Comparison of ENCODE assay signal across 22 cellular contexts in genomic region chr12:89106950-89107349, GRCh38.
"Had no signal": no experiment of that assay in that cellular context is flagged by ENCODE, and none has a peak within 500 bp of the region (broad histone marks: within the 10 kb centered on the region; RNA-seq: fewer than 3 reads in every experiment).

No MANE protein-coding gene starts in this region.

- H3K4me1 ChIP-seq: esophagus muscularis mucosa, gastroesophageal sphincter, left lung, lower lobe of right lung had no signal

- H3K79me2 ChIP-seq: hepatocyte had no signal

- FAIRE-seq: colon, endothelial cell of umbilical vein, frontal cortex, islet of Langerhans, keratinocyte had no signal

- DNase-seq: dermis blood vessel endothelial cell; dorsolateral prefrontal cortex; effector CD4-positive, alpha-beta T cell; effector memory CD4-positive, alpha-beta T cell; foreskin keratinocyte; heart left ventricle; hypothalamus; left cardiac atrium; left lung; left ventricle myocardium superior; lower lobe of right lung; mucosa of descending colon had no signal

- H3K4me3 ChIP-seq: coronary artery, dorsolateral prefrontal cortex, esophagus muscularis mucosa, gastroesophageal sphincter, heart left ventricle, hepatocyte, left lung, lower lobe of right lung, mucosa of descending colon had no signal

- H3K27ac ChIP-seq: coronary artery, dorsolateral prefrontal cortex, esophagus muscularis mucosa, foreskin keratinocyte, gastroesophageal sphincter, heart left ventricle, hepatocyte, left lung, lower lobe of right lung had no signal

- ATAC-seq: foreskin keratinocyte, gastroesophageal sphincter, heart left ventricle, left cardiac atrium, left lung, left ventricle myocardium superior, lower lobe of right lung, mucosa of descending colon had no signal

- H3K27me3 ChIP-seq: dorsolateral prefrontal cortex, esophagus muscularis mucosa, foreskin keratinocyte, gastroesophageal sphincter, heart left ventricle, hepatocyte, left lung had no signal

- H3K9me3 Mint-ChIP-seq: mesothelial cell of epicardium had no signal

- H3K27ac Mint-ChIP-seq: mesothelial cell of epicardium had no signal

- H3K36me3 ChIP-seq: esophagus muscularis mucosa, gastroesophageal sphincter, heart left ventricle, left lung, lower lobe of right lung had no signal

- H3K4me2 ChIP-seq: hepatocyte had no signal

- H3K4me1 Mint-ChIP-seq: mesothelial cell of epicardium had no signal

- H3K36me3 Mint-ChIP-seq: mesothelial cell of epicardium had no signal

- H2AFZ ChIP-seq: hepatocyte had no signal

- H3K9me3 ChIP-seq: esophagus muscularis mucosa, gastroesophageal sphincter, heart left ventricle, left lung, lower lobe of right lung, mucosa of descending colon had no signal

- H3K4me3 Mint-ChIP-seq: mesothelial cell of epicardium had no signal
